Comparison of ENCODE assay signal across 1 cellular context in the genomic region with DNA sequence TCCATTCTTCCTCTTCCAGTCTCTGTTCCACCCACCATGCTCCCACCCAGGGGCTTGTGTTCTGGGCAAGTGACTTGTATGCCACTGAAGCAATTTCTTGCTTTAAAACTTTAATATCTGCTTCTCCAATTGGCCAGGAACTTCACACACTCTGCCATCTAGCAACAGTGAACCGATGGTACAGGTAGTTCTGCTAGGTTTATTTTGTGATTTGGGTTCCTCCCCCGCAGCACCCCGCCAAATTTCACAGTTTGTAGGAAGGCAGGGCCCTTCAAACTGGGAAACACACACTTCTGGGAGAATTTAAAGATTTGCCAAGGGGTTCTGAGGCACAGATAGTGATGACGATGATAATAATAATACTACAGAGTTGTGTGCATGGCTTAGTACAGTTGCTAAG.
TF ChIP-seq lines count a peak whose summit lies in the region.

No MANE protein-coding gene starts in this region.

TF ChIP-seq in HCT116, 20 proteins besides CTCF, POLR2A, EP300 and RAD21 (continued from another document):
- TF ChIP-seq, protein P1, sequence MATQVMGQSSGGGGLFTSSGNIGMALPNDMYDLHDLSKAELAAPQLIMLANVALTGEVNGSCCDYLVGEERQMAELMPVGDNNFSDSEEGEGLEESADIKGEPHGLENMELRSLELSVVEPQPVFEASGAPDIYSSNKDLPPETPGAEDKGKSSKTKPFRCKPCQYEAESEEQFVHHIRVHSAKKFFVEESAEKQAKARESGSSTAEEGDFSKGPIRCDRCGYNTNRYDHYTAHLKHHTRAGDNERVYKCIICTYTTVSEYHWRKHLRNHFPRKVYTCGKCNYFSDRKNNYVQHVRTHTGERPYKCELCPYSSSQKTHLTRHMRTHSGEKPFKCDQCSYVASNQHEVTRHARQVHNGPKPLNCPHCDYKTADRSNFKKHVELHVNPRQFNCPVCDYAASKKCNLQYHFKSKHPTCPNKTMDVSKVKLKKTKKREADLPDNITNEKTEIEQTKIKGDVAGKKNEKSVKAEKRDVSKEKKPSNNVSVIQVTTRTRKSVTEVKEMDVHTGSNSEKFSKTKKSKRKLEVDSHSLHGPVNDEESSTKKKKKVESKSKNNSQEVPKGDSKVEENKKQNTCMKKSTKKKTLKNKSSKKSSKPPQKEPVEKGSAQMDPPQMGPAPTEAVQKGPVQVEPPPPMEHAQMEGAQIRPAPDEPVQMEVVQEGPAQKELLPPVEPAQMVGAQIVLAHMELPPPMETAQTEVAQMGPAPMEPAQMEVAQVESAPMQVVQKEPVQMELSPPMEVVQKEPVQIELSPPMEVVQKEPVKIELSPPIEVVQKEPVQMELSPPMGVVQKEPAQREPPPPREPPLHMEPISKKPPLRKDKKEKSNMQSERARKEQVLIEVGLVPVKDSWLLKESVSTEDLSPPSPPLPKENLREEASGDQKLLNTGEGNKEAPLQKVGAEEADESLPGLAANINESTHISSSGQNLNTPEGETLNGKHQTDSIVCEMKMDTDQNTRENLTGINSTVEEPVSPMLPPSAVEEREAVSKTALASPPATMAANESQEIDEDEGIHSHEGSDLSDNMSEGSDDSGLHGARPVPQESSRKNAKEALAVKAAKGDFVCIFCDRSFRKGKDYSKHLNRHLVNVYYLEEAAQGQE (IDR thresholded peaks at IDR 0.05; ENCODE audit: low read depth) = no peak
